ENCODE assay signal across 23 cellular contexts in the genomic region with DNA sequence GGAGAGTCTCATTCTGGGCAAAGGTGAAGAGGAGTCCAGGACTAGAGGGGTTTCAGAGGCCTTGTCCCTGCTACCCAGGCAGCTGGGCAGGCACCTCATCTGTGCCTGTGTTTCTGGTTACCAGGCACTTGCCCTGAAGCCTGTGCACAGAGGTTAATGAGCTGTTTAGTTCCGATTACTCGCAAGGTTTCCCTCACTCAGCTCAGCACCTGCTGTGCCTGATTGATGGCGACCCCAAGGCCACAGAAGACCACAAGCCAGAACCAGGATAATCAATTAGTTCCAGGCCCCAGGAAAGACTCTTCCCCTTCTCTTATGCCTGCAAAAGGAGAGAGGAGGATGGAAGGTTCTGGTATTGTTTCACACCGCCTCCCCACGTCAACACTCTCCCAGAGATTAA.
DNase-seq lines count a peak whose midpoint lies in the region; ATAC-seq and TF ChIP-seq lines count a peak whose summit lies in the region.
"Had no signal": no experiment of that assay in that cellular context is flagged by ENCODE, and none has a peak within 500 bp of the region (broad histone marks: within the 10 kb centered on the region; RNA-seq: fewer than 3 reads in every experiment).

No MANE protein-coding gene starts in this region.

- no peak for ATAC-seq in HG02763 (IDR thresholded peaks at IDR 0.05; ENCODE audit: unreplicated experiment)
- ATAC-seq: Panc1 had no signal

- no peak for TF ChIP-seq CTCF in GM20000 (IDR thresholded peaks at IDR 0.05; ENCODE audit: extremely low read depth, missing control alignments)

- peak; percentile 74 for DNase-seq in ELF-1 (ENCODE audit: low read depth, low spot score)
- DNase-seq in RPMI7951 (ENCODE audit: low read depth), result peak; percentile 28
- DNase-seq in left kidney (ENCODE audit: low read depth, low spot score), result peak; percentile 83
- DNase-seq in renal cortical epithelial cell (ENCODE audit: low read depth), result peak; percentile 13
- DNase-seq in GM20000 (ENCODE audit: low spot score), result no peak
- DNase-seq in glomerular visceral epithelial cell (ENCODE audit: extremely low spot score), result no peak
- DNase-seq: AML-193; CD4-positive, alpha-beta T cell; COR-L47; DMS53; GOT3; HCEC 1CT; KBM-7; MV-4-11; NCI-H1105 treated with DMSO at 0.1 percent for 48 hours; NCI-H146; NCI-H2029; NCI-H446; NCI-H524 treated with DMSO at 0.1 percent for 48 hours; NCI-H82; SHP77 treated with DMSO at 0.1 percent for 48 hours had no signal

Comparison
In these comparisons a context has a peak if more than half of its experiments do, and no peak if none do; other contexts are left out.
1. DNase-seq: peak in ELF-1 (single experiment), RPMI7951 (single experiment), left kidney (single experiment) and renal cortical epithelial cell (single experiment); none in GM20000 (single experiment) and glomerular visceral epithelial cell (single experiment).